In genomic region chr17:39199673-39199985, GRCh38 we compare ENCODE assay signal across 8 cellular contexts. TPM values are rescaled to one million over a fixed set of nuclear protein-coding genes. Genes with fewer than 3 reads are reported as not detected.
DNase-seq lines count a peak whose midpoint lies in the region; ATAC-seq and TF ChIP-seq lines count a peak whose summit lies in the region.

No MANE protein-coding gene starts in this region.

- DNase-seq in NCI-H510A (lab: John Stamatoyannopoulos, UW) (peak; percentile 71), NCI-H510A treated with DMSO at 0.1 percent for 48 hours (lab: John Stamatoyannopoulos, UW) (no peak), NCI-H69 (lab: John Stamatoyannopoulos, UW) (peak; percentile 80), epithelial cell of esophagus (ENCODE audit: low read depth) (peak; percentile 43), neuronal stem cell (ENCODE audit: low spot score) (no peak), NOMO-1 (lab: John Stamatoyannopoulos, UW; ENCODE audit: unreplicated experiment in 2 of 2) (no peak), NCI-H2029 treated with DMSO at 0.1 percent for 48 hours (lab: John Stamatoyannopoulos, UW) (no peak)

- no peak for TF ChIP-seq CTCF in epithelial cell of esophagus (IDR thresholded peaks at IDR 0.05; ENCODE audit: insufficient read depth, low read depth, low read length, missing control alignments)

- no peak overlapping the region for H2BK12ac ChIP-seq in neuronal stem cell (ENCODE audit: low read length)

- H3K23ac ChIP-seq in neuronal stem cell (ENCODE audit: low read depth, low read length, poor library complexity): no peak overlapping the region

- no peak overlapping the region for H2BK5ac ChIP-seq in neuronal stem cell (ENCODE audit: low read length)

- H2AFZ ChIP-seq in neuronal stem cell (ENCODE audit: low read length): peak overlapping the region; percentile 85

- no CpG with 5 or more reads among the region's 14 CpGs for WGBS in neuronal stem cell (ENCODE audit: extremely low coverage in 2 of 2, insufficient read length in 2 of 2, insufficient replicate concordance in 1 of 2), 2 donors

- no peak overlapping the region for H4K8ac ChIP-seq in neuronal stem cell (ENCODE audit: low read depth, low read length)

- peak overlapping the region; percentile 51 for H3K4me2 ChIP-seq in neuronal stem cell (ENCODE audit: insufficient read depth, low read length, poor library complexity, severe bottlenecking)

- H3K27me3 ChIP-seq in neuronal stem cell (ENCODE audit: control insufficient read depth in 3 of 3, insufficient read depth in 3 of 3, low read depth in 1 of 3, low read length in 3 of 3): no peaks in the 10 kb centered on the region

- H3K36me3 ChIP-seq in neuronal stem cell (replicated peaks in 1 of 2; ENCODE audit: control insufficient read depth in 2 of 2, insufficient read depth in 2 of 2, low read length in 2 of 2): peaks cover 27 to 38% of the 10 kb centered on the region in 2 donors

- H3K27ac ChIP-seq in neuronal stem cell (replicated peaks; ENCODE audit: low read length): peak overlapping the region; percentile 28

- no peak overlapping the region for H2BK120ac ChIP-seq in neuronal stem cell (ENCODE audit: low read depth, low read length)

- no peaks in the 10 kb centered on the region for H3K9me3 ChIP-seq in neuronal stem cell (replicated peaks in 1 of 2; ENCODE audit: control insufficient read depth in 2 of 2, insufficient read depth in 1 of 2, low read depth in 1 of 2, low read length in 2 of 2)

- no peak overlapping the region for H2AK5ac ChIP-seq in neuronal stem cell (ENCODE audit: low read depth, low read length)

- no peak for ATAC-seq in HG03439 (IDR thresholded peaks at IDR 0.05; ENCODE audit: unreplicated experiment)

- no peak overlapping the region for H3K4ac ChIP-seq in neuronal stem cell (ENCODE audit: low read length)

- no peak overlapping the region for H3K14ac ChIP-seq in neuronal stem cell (ENCODE audit: low read length)

- no peak overlapping the region for H3K9ac ChIP-seq in neuronal stem cell (ENCODE audit: low read depth, low read length, poor library complexity)

- peak overlapping the region; percentile 99 for H3K4me3 ChIP-seq in epithelial cell of esophagus (ENCODE audit: low read length)
- H3K4me3 ChIP-seq in neuronal stem cell (ENCODE audit: low read length in 2 of 2): peak overlapping the region; percentile 63 to 86

- H3K18ac ChIP-seq in neuronal stem cell (ENCODE audit: low read length): no peak overlapping the region

- peaks cover 15 to 22% of the 10 kb centered on the region in 2 donors for H3K4me1 ChIP-seq in neuronal stem cell (ENCODE audit: control insufficient read depth in 2 of 2, insufficient read depth in 1 of 2, low read depth in 1 of 2, low read length in 2 of 2)

- H4K91ac ChIP-seq in neuronal stem cell (ENCODE audit: low read depth, low read length, poor library complexity): no peak overlapping the region

- peaks cover 12% of the 10 kb centered on the region for H3K79me1 ChIP-seq in neuronal stem cell (ENCODE audit: low read depth, low read length)

- no peak overlapping the region for H2BK15ac ChIP-seq in neuronal stem cell (ENCODE audit: low read length)

RNA-seq across cellular contexts. Expression of gene RPL19, which starts 0.5 kb away (rescaled TPM):
- polyA plus RNA-seq in neuronal stem cell (2013, experiment 1 of 2): 2,934 TPM
- polyA plus RNA-seq in neuronal stem cell (2013, experiment 2 of 2): 2,874 TPM

RNA-seq across cellular contexts. Expression of gene CACNB1, which starts 2.2 kb away (rescaled TPM):
- 5.8 TPM for polyA plus RNA-seq in neuronal stem cell (2013, experiment 1 of 2)
- 5.9 TPM for polyA plus RNA-seq in neuronal stem cell (2013, experiment 2 of 2)

RNA-seq across cellular contexts. Expression of gene STAC2, which starts 26.1 kb away (rescaled TPM):
- 3.2 TPM for polyA plus RNA-seq in neuronal stem cell (2013, experiment 1 of 2)
- polyA plus RNA-seq in neuronal stem cell (2013, experiment 2 of 2): 3.3 TPM

RNA-seq across cellular contexts. Expression of gene ARL5C, which starts 33.7 kb away (rescaled TPM):
- polyA plus RNA-seq in neuronal stem cell (2013, experiment 1 of 2): not detected
- not detected for polyA plus RNA-seq in neuronal stem cell (2013, experiment 2 of 2)

RNA-seq across cellular contexts. Expression of gene PLXDC1, which starts 48.2 kb away (rescaled TPM):
- 0.56 TPM for polyA plus RNA-seq in neuronal stem cell (2013, experiment 1 of 2)
- polyA plus RNA-seq in neuronal stem cell (2013, experiment 2 of 2): 0.46 TPM

Comparison
In these comparisons a context has a peak if more than half of its experiments do, and no peak if none do; other contexts are left out.
1. DNase-seq: peak in NCI-H510A (single experiment), NCI-H69 (single experiment) and epithelial cell of esophagus (single experiment); none in NCI-H510A treated with DMSO at 0.1 percent for 48 hours (single experiment), neuronal stem cell (single experiment), NOMO-1 (0 of 2) and NCI-H2029 treated with DMSO at 0.1 percent for 48 hours (single experiment).